In the genomic region with DNA sequence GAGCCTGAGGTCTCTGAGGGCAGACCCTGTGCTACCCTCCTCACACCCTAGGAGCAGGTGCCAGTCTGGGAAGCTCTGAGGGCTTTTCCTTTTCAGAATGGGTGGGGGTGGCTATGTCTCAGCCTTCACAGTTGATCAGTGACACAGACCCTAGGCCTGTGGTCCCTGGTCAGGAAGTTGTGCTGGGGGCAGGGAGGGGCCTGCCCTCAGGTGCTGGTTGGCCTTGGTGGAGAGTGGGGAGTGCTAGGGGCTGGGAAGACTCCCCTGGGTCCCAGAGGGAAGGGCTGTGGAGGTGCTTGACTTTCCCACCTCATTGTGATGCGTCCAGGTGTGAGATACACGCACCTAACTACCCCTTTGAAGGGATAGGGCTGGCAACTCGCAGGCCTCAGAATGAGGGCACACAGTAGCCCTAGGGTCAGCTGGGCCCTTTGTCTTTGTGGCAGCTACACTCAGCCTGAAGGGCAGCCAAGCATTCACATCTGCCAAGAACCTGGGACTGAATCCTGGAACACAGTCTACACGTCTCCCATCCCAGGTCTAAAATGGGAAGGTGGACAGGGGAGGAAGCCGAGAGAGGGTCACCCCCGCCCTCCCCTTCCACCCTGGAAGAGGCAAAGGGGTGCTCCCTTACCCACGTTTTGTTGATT, we compare ENCODE assay signal across 1 cellular context.
TF ChIP-seq lines count a peak whose summit lies in the region.

No MANE protein-coding gene starts in this region.

TF ChIP-seq in WTC11, 78 proteins besides CTCF, POLR2A, EP300 and RAD21 (continued from another document):
- TF ChIP-seq OVOL2 (CRISPR knock-in tag; IDR thresholded peaks at IDR 0.05; ENCODE audit: borderline replicate concordance) (no peak), ETV6 (CRISPR knock-in tag; IDR thresholded peaks at IDR 0.05) (no peak), ESRRA (CRISPR knock-in tag; IDR thresholded peaks at IDR 0.05; ENCODE audit: borderline replicate concordance) (no peak), MYBL2 (CRISPR knock-in tag; IDR thresholded peaks at IDR 0.05) (no peak)
